In the genomic region with DNA sequence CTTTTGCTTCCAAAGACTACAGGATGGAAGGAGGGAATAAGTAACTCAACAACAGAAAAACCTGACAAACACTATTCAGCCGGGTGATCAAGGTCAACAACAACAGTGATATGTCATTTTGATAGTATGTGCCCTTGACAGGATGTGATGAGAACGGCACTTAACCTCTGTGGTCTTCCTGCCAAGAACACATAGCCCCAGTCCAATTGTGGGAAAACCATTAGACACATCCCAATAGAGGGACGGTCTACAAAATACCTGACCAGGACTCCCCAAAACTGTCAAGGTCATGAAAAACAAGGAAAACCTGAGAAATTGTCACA, we compare ENCODE assay signal across 21 cellular contexts. TPM values are rescaled to one million over a fixed set of nuclear protein-coding genes. Genes with fewer than 3 reads are reported as not detected.
DNase-seq lines count a peak whose midpoint lies in the region; ATAC-seq, FAIRE-seq and TF ChIP-seq lines count a peak whose summit lies in the region.
"Had no signal": no experiment of that assay in that cellular context is flagged by ENCODE, and none has a peak within 500 bp of the region (broad histone marks: within the 10 kb centered on the region; RNA-seq: fewer than 3 reads in every experiment).

No MANE protein-coding gene starts in this region.

- intact Hi-C loops in activated CD8-positive, alpha-beta T cell treated with anti-CD3 and anti-CD28 coated beads for 36 hours (cut with micrococcal nuclease): no loop called here

- H3K36me3 ChIP-seq in astrocyte (ENCODE audit: insufficient read depth, low read length) (no peaks in the 10 kb centered on the region), rectal smooth muscle tissue (ENCODE audit: control insufficient read depth, insufficient read depth, low read length) (no peaks in the 10 kb centered on the region)
- H3K36me3 ChIP-seq: Peyer's patch had no signal

- H3K27ac ChIP-seq in astrocyte (ENCODE audit: low read depth, low read length): no peak overlapping the region
- H3K27ac ChIP-seq in rectal smooth muscle tissue (ENCODE audit: low read depth, low read length): peak overlapping the region; percentile 53
- H3K27ac ChIP-seq: Peyer's patch had no signal

- no peaks in the 10 kb centered on the region for H3K79me2 ChIP-seq in astrocyte (ENCODE audit: insufficient read depth, low read length)

- H3K27me3 ChIP-seq in astrocyte (ENCODE audit: insufficient read depth, low read length): peaks cover 2% of the 10 kb centered on the region
- H3K27me3 ChIP-seq in rectal smooth muscle tissue (ENCODE audit: control insufficient read depth, insufficient read depth, low read length): no peaks in the 10 kb centered on the region
- H3K27me3 ChIP-seq: Peyer's patch had no signal

- no peaks in the 10 kb centered on the region for H3K27me3 Mint-ChIP-seq in astrocyte (ENCODE audit: low read depth, unreplicated experiment)
- H3K27me3 Mint-ChIP-seq in activated CD8-positive, alpha-beta T cell treated with anti-CD3 and anti-CD28 coated beads for 36 hours: peaks cover 2% of the 10 kb centered on the region

- in situ Hi-C loops in ACHN (cut with HindIII; ENCODE audit: low pct_ligation_motif_present, low pct_unique_long_range_greater_than_20kb, low sequenced_read_pairs): no loop called here

- no peaks in the 10 kb centered on the region for H4K20me1 ChIP-seq in astrocyte (ENCODE audit: insufficient read depth, low read length)

- DNase-seq in ACHN (peak; percentile 49), astrocyte (ENCODE audit: low read depth) (no peak), kidney glomerular epithelial cell (lab: John Stamatoyannopoulos, UW) (peak; percentile 92), NCI-H1436 (lab: John Stamatoyannopoulos, UW) (no peak)
- no peak for DNase-seq in activated CD8-positive, alpha-beta T cell treated with anti-CD3 and anti-CD28 coated beads for 36 hours
- DNase-seq in stimulated activated CD4-positive, alpha-beta T cell treated with anti-CD3 and anti-CD28 coated beads, Interleukin-2, amount 100 ng/mL, for 48 hours: no peak
- DNase-seq: 8988T; CD4-positive, alpha-beta memory T cell; DMS153; GF-D8; H7; KBM-7; NCI-H1436 treated with DMSO at 0.1 percent for 48 hours; NCI-H2029; NCI-H69; Peyer's patch had no signal

- H3K4me1 Mint-ChIP-seq in astrocyte (ENCODE audit: low read depth, unreplicated experiment): peaks cover 4% of the 10 kb centered on the region
- H3K4me1 Mint-ChIP-seq in activated CD8-positive, alpha-beta T cell treated with anti-CD3 and anti-CD28 coated beads for 36 hours (ENCODE audit: low read depth): no peaks in the 10 kb centered on the region

- H3K9me3 ChIP-seq in astrocyte (ENCODE audit: insufficient read depth, low read depth, low read length): no peaks in the 10 kb centered on the region
- H3K9me3 ChIP-seq: Peyer's patch had no signal

- H3K27ac Mint-ChIP-seq in astrocyte (ENCODE audit: unreplicated experiment): no peak overlapping the region
- H3K27ac Mint-ChIP-seq in activated CD8-positive, alpha-beta T cell treated with anti-CD3 and anti-CD28 coated beads for 36 hours: no peak overlapping the region
- H3K27ac Mint-ChIP-seq: CD4-positive, alpha-beta memory T cell had no signal

- CTCF ChIA-PET in activated CD8-positive, alpha-beta T cell treated with anti-CD3 and anti-CD28 coated beads for 36 hours (lab: Charles Lee): no interaction called here

- H3K4me2 ChIP-seq in astrocyte (ENCODE audit: low read length): peak overlapping the region; percentile 19

- H3K36me3 Mint-ChIP-seq in astrocyte (ENCODE audit: low read depth, unreplicated experiment): no peaks in the 10 kb centered on the region
- H3K36me3 Mint-ChIP-seq in activated CD8-positive, alpha-beta T cell treated with anti-CD3 and anti-CD28 coated beads for 36 hours (ENCODE audit: low read depth): no peaks in the 10 kb centered on the region
- H3K36me3 Mint-ChIP-seq: CD4-positive, alpha-beta memory T cell had no signal

- no peak for FAIRE-seq in astrocyte (lab: Jason Lieb, UNC)
- FAIRE-seq: GM12878, HepG2 had no signal

- no peak overlapping the region for H2AFZ ChIP-seq in astrocyte (ENCODE audit: low read depth, low read length)

- H3K4me3 Mint-ChIP-seq in astrocyte (ENCODE audit: unreplicated experiment): no peak overlapping the region
- H3K4me3 Mint-ChIP-seq in activated CD8-positive, alpha-beta T cell treated with anti-CD3 and anti-CD28 coated beads for 36 hours: no peak overlapping the region
- H3K4me3 Mint-ChIP-seq: CD4-positive, alpha-beta memory T cell had no signal

- no peak for TF ChIP-seq CTCF in astrocyte (IDR thresholded peaks at IDR 0.05; ENCODE audit: insufficient read depth, low read depth, low read length)
- TF ChIP-seq CTCF in activated CD8-positive, alpha-beta T cell treated with anti-CD3 and anti-CD28 coated beads for 36 hours (IDR thresholded peaks at IDR 0.05): no peak

- peaks cover 5% of the 10 kb centered on the region for H3K4me1 ChIP-seq in astrocyte (ENCODE audit: insufficient read depth, low read length)
- H3K4me1 ChIP-seq in rectal smooth muscle tissue (ENCODE audit: control insufficient read depth, insufficient read depth, low read length): no peaks in the 10 kb centered on the region
- H3K4me1 ChIP-seq: Peyer's patch had no signal

- ATAC-seq in GM18867 (IDR thresholded peaks at IDR 0.05; ENCODE audit: unreplicated experiment): no peak
- ATAC-seq in activated CD8-positive, alpha-beta T cell treated with anti-CD3 and anti-CD28 coated beads for 36 hours: no peak
- ATAC-seq: GM12878, HepG2 had no signal

- H3K4me3 ChIP-seq in astrocyte (ENCODE audit: insufficient read depth, low read depth, low read length) (no peak overlapping the region), rectal smooth muscle tissue (ENCODE audit: low read length) (no peak overlapping the region)
- H3K4me3 ChIP-seq: GM12878, Peyer's patch had no signal

- H3K9ac ChIP-seq in astrocyte (ENCODE audit: low read length) (no peak overlapping the region), rectal smooth muscle tissue (ENCODE audit: low read length) (no peak overlapping the region)

- no peaks in the 10 kb centered on the region for H3K9me3 Mint-ChIP-seq in astrocyte (ENCODE audit: unreplicated experiment)
- no peaks in the 10 kb centered on the region for H3K9me3 Mint-ChIP-seq in activated CD8-positive, alpha-beta T cell treated with anti-CD3 and anti-CD28 coated beads for 36 hours

- POLR2A ChIA-PET in activated CD8-positive, alpha-beta T cell treated with anti-CD3 and anti-CD28 coated beads for 36 hours (lab: Charles Lee): no interaction called here

RNA-seq across cellular contexts. Expression of gene AMER2, which starts 43.1 kb away (rescaled TPM):
- total RNA-seq in astrocyte: 0.02 TPM in 1 of 2 replicates, not detected in the other
- total RNA-seq in activated CD8-positive, alpha-beta T cell treated with anti-CD3 and anti-CD28 coated beads for 36 hours: not detected
- total RNA-seq: CD4-positive, alpha-beta memory T cell; HepG2; Peyer's patch; Right ventricle myocardium inferior had no signal

Comparison
In these comparisons a context has a peak if more than half of its experiments do, and no peak if none do; other contexts are left out.
1. DNase-seq: peak in ACHN (single experiment) and kidney glomerular epithelial cell (single experiment); none in astrocyte (single experiment), activated CD8-positive, alpha-beta T cell treated with anti-CD3 and anti-CD28 coated beads for 36 hours (single experiment), stimulated activated CD4-positive, alpha-beta T cell treated with anti-CD3 and anti-CD28 coated beads, Interleukin-2, amount 100 ng/mL, for 48 hours (0 of 2) and NCI-H1436 (single experiment).